In genomic region chr2:69177785-69178636, GRCh38 we compare ENCODE assay signal across 8 cellular contexts.
DNase-seq lines count a peak whose midpoint lies in the region; ATAC-seq and TF ChIP-seq lines count a peak whose summit lies in the region.

No MANE protein-coding gene starts in this region.

- no peak for TF ChIP-seq CTCF in mesothelial cell of epicardium (IDR thresholded peaks at IDR 0.05; ENCODE audit: unreplicated experiment)
- TF ChIP-seq CTCF in upper lobe of right lung (IDR thresholded peaks at IDR 0.05): no peak

- no peak for TF ChIP-seq POLR2A in GM18505 (IDR thresholded peaks at IDR 0.05; ENCODE audit: borderline replicate concordance, extremely low read depth, insufficient read depth, insufficient read length)

- H3K9me3 ChIP-seq in SJCRH30 (replicated peaks) (no peaks in the 10 kb centered on the region), esophagus (ENCODE audit: control insufficient read depth in 2 of 2, insufficient read depth in 1 of 2, low read depth in 1 of 2, low read length in 1 of 2) (no peaks in the 10 kb centered on the region), upper lobe of right lung (no peaks in the 10 kb centered on the region)

- H3K9me3 Mint-ChIP-seq in mesothelial cell of epicardium: no peaks in the 10 kb centered on the region

- H3K4me1 ChIP-seq in SJCRH30: peaks cover 32% of the 10 kb centered on the region
- H3K4me1 ChIP-seq in esophagus (ENCODE audit: control insufficient read depth in 2 of 2, insufficient read depth in 2 of 2, low read length in 1 of 2): peaks cover 3 to 19% of the 10 kb centered on the region in 2 donors
- peaks cover 26% of the 10 kb centered on the region for H3K4me1 ChIP-seq in upper lobe of right lung

- H3K36me3 Mint-ChIP-seq in mesothelial cell of epicardium: peaks cover 26% of the 10 kb centered on the region

- H3K27me3 Mint-ChIP-seq in mesothelial cell of epicardium (ENCODE audit: low read depth): no peaks in the 10 kb centered on the region

- DNase-seq in activated T-cell treated with anti-CD3 and anti-CD28 coated beads for 48 hours (ENCODE audit: low read depth): peak; percentile 16
- DNase-seq in activated T-cell treated with anti-CD3 and anti-CD28 coated beads for 4 hours: no peak
- DNase-seq in SJCRH30: peak; percentile 97 to 98
- peak in 1 of 2 experiments; percentile 51 for DNase-seq in mesothelial cell of epicardium (ENCODE audit: low spot score in 2 of 2, unreplicated experiment in 2 of 2)
- DNase-seq in upper lobe of right lung: peak; percentile 93

- H3K4me3 ChIP-seq in SJCRH30: peak overlapping the region; percentile 16
- no peak overlapping the region for H3K4me3 ChIP-seq in esophagus (ENCODE audit: low read depth in 1 of 2, low read length in 2 of 2)
- peak overlapping the region; percentile 8 for H3K4me3 ChIP-seq in upper lobe of right lung

- peaks cover 36% of the 10 kb centered on the region for H3K4me1 Mint-ChIP-seq in mesothelial cell of epicardium

- H3K36me3 ChIP-seq in SJCRH30: peaks cover 14% of the 10 kb centered on the region
- no peaks in the 10 kb centered on the region for H3K36me3 ChIP-seq in esophagus (ENCODE audit: control insufficient read depth in 2 of 2, insufficient read depth in 2 of 2, low read length in 1 of 2)
- no peaks in the 10 kb centered on the region for H3K36me3 ChIP-seq in upper lobe of right lung

- ATAC-seq in upper lobe of right lung: peak; percentile 97
- ATAC-seq in GM18505 (IDR thresholded peaks at IDR 0.05; ENCODE audit: unreplicated experiment): no peak
- no peak for ATAC-seq in GM21423 (IDR thresholded peaks at IDR 0.05; ENCODE audit: unreplicated experiment)

- peak overlapping the region; percentile 31 for H3K4me3 Mint-ChIP-seq in mesothelial cell of epicardium

- WGBS in esophagus, 2 donors: 22% methylated on average over 20 of the region's 20 CpGs

- no peaks in the 10 kb centered on the region for H3K27me3 ChIP-seq in SJCRH30
- H3K27me3 ChIP-seq in esophagus (ENCODE audit: control insufficient read depth in 1 of 2, insufficient read depth in 2 of 2, low read length in 2 of 2): peaks cover 0 to 2% of the 10 kb centered on the region in 2 donors
- no peaks in the 10 kb centered on the region for H3K27me3 ChIP-seq in upper lobe of right lung

- H3K27ac Mint-ChIP-seq in mesothelial cell of epicardium: peak overlapping the region; percentile 96

- H3K27ac ChIP-seq in SJCRH30 (peak overlapping the region; percentile 94), esophagus (ENCODE audit: low read depth in 2 of 2, low read length in 1 of 2) (peak overlapping the region; percentile 77 to 89), upper lobe of right lung (peak overlapping the region; percentile 93)

- intact Hi-C loops in upper lobe of right lung (cut with DNase I): no loop called here

Comparison
In these comparisons a context has a peak if more than half of its experiments do, and no peak if none do; other contexts are left out.
1. H3K4me3 ChIP-seq: peak in SJCRH30 (single experiment) and upper lobe of right lung (single experiment); none in esophagus (0 of 2).
2. Peak in every context shown above with its lines, with median percentiles within 50 percentile points of each other: H3K27ac ChIP-seq.